1 cellular context compared by ENCODE assay signal in the genomic region with DNA sequence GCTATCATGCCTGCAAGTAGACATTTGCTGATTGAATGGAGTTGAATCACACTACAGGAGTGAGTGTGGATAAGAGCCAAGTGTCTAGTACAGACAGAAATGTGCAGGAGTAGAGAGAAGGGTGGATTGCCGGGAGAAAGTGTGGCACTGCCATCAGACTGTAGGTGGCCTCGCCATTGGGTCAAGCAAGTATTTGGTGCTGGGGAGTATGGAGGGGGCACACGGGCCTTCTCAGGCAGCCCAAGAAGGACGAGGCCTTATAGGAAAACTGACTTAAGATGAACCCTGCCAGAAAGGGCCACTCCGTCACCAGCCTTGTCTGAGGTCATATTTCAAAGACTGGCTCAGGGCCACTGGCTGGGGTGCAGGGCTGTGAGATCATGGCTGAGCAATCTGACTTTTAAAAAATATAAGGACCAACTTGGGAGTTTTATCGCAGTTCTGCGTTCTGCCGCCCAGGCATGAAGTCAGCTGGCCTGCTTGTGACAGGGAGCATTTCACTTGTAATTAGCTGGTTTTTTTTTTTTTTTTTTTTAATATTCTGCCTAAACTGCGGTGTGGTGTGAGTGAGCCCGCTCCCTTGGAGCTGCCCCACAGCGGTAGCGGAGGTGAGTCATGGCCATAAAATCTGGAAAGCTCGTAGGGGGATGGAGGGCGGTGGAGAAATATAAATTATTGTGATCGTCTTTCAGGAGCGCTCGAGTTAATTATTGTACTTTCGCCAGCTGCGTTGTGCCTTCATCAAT.
TF ChIP-seq lines count a peak whose summit lies in the region.

No MANE protein-coding gene starts in this region.

TF ChIP-seq in HEK293, 187 proteins besides CTCF, POLR2A, EP300 and RAD21 (continued from another document):
- TF ChIP-seq, protein P1, sequence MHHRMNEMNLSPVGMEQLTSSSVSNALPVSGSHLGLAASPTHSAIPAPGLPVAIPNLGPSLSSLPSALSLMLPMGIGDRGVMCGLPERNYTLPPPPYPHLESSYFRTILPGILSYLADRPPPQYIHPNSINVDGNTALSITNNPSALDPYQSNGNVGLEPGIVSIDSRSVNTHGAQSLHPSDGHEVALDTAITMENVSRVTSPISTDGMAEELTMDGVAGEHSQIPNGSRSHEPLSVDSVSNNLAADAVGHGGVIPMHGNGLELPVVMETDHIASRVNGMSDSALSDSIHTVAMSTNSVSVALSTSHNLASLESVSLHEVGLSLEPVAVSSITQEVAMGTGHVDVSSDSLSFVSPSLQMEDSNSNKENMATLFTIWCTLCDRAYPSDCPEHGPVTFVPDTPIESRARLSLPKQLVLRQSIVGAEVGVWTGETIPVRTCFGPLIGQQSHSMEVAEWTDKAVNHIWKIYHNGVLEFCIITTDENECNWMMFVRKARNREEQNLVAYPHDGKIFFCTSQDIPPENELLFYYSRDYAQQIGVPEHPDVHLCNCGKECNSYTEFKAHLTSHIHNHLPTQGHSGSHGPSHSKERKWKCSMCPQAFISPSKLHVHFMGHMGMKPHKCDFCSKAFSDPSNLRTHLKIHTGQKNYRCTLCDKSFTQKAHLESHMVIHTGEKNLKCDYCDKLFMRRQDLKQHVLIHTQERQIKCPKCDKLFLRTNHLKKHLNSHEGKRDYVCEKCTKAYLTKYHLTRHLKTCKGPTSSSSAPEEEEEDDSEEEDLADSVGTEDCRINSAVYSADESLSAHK (tag by site-specific recombination; IDR thresholded peaks at IDR 0.05) = peak; percentile 65; the same call in 1 of the 2 replicates
- TF ChIP-seq ZXDB (tag by site-specific recombination; IDR thresholded peaks at IDR 0.05) = peak; percentile 85
- TF ChIP-seq, protein P2, sequence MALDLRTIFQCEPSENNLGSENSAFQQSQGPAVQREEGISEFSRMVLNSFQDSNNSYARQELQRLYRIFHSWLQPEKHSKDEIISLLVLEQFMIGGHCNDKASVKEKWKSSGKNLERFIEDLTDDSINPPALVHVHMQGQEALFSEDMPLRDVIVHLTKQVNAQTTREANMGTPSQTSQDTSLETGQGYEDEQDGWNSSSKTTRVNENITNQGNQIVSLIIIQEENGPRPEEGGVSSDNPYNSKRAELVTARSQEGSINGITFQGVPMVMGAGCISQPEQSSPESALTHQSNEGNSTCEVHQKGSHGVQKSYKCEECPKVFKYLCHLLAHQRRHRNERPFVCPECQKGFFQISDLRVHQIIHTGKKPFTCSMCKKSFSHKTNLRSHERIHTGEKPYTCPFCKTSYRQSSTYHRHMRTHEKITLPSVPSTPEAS (tag by site-specific recombination; IDR thresholded peaks at IDR 0.05) = peak; percentile 43
- TF ChIP-seq KLF7 (tag by site-specific recombination; IDR thresholded peaks at IDR 0.05; ENCODE audit: borderline replicate concordance) = peak; percentile 30; the same call in 1 of the 2 replicates
- TF ChIP-seq ZBTB44 (tag by site-specific recombination; IDR thresholded peaks at IDR 0.05) = peak; percentile 27; the same call in 1 of the 2 replicates
- no peak for TF ChIP-seq ZSCAN5A (tag by site-specific recombination; IDR thresholded peaks at IDR 0.05)
- TF ChIP-seq ZNF510 (tag by site-specific recombination; IDR thresholded peaks at IDR 0.05; ENCODE audit: insufficient replicate concordance) = no peak
- TF ChIP-seq, protein P3, sequence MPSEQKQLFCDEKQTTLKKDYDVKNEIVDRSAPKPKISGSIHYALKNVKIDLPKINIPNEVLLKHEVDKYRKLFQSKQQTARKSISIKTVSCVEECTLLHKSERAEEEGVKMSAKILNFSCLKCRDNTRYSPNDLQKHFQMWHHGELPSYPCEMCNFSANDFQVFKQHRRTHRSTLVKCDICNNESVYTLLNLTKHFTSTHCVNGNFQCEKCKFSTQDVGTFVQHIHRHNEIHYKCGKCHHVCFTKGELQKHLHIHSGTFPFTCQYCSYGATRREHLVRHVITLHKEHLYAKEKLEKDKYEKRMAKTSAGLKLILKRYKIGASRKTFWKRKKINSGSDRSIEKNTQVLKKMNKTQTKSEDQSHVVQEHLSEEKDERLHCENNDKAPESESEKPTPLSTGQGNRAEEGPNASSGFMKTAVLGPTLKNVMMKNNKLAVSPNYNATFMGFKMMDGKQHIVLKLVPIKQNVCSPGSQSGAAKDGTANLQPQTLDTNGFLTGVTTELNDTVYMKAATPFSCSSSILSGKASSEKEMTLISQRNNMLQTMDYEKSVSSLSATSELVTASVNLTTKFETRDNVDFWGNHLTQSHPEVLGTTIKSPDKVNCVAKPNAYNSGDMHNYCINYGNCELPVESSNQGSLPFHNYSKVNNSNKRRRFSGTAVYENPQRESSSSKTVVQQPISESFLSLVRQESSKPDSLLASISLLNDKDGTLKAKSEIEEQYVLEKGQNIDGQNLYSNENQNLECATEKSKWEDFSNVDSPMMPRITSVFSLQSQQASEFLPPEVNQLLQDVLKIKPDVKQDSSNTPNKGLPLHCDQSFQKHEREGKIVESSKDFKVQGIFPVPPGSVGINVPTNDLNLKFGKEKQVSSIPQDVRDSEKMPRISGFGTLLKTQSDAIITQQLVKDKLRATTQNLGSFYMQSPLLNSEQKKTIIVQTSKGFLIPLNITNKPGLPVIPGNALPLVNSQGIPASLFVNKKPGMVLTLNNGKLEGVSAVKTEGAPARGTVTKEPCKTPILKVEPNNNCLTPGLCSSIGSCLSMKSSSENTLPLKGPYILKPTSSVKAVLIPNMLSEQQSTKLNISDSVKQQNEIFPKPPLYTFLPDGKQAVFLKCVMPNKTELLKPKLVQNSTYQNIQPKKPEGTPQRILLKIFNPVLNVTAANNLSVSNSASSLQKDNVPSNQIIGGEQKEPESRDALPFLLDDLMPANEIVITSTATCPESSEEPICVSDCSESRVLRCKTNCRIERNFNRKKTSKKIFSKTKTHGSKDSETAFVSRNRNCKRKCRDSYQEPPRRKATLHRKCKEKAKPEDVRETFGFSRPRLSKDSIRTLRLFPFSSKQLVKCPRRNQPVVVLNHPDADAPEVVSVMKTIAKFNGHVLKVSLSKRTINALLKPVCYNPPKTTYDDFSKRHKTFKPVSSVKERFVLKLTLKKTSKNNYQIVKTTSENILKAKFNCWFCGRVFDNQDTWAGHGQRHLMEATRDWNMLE (tag by site-specific recombination; conservative IDR thresholded peaks at IDR 0.05; ENCODE audit: low read depth) = 0 out of 2 replicates have a peak, but pooled peaks have one; percentile 9
- TF ChIP-seq SETDB1 (IDR thresholded peaks at IDR 0.05; ENCODE audit: insufficient read length, low read length) = no peak
- TF ChIP-seq WT1 (tag by site-specific recombination; IDR thresholded peaks at IDR 0.05) = peak; percentile 86
- peak; percentile 18; the same call in 1 of the 2 replicates for TF ChIP-seq ZBTB1 (tag by site-specific recombination; IDR thresholded peaks at IDR 0.05)
- peak; percentile 84 for TF ChIP-seq ZSCAN23 (tag by site-specific recombination; IDR thresholded peaks at IDR 0.05)
- TF ChIP-seq ZNF629 (tag by site-specific recombination; IDR thresholded peaks at IDR 0.05) = peak; percentile 99
- peak; percentile 76 for TF ChIP-seq KLF10 (tag by site-specific recombination; IDR thresholded peaks at IDR 0.05)
- TF ChIP-seq ZNF529 (tag by site-specific recombination; IDR thresholded peaks at IDR 0.05; ENCODE audit: insufficient replicate concordance) = no peak
- TF ChIP-seq ZNF18 (tag by site-specific recombination; IDR thresholded peaks at IDR 0.05) = peak; percentile 93
- peak; percentile 13; the same call in 1 of the 2 replicates for TF ChIP-seq ZNF654 (tag by site-specific recombination; IDR thresholded peaks at IDR 0.05; ENCODE audit: low read depth)
- TF ChIP-seq ZNF600 (tag by site-specific recombination; IDR thresholded peaks at IDR 0.05) = peak; percentile 83
- TF ChIP-seq ZNF19 (tag by site-specific recombination; IDR thresholded peaks at IDR 0.05; ENCODE audit: low read depth) = no peak
- TF ChIP-seq ZFP69B (tag by site-specific recombination; IDR thresholded peaks at IDR 0.05) = peak; percentile 76; the same call in 1 of the 2 replicates
- no peak for TF ChIP-seq ZNF791 (tag by site-specific recombination; IDR thresholded peaks at IDR 0.05)
- TF ChIP-seq ZNF596 (tag by site-specific recombination; IDR thresholded peaks at IDR 0.05) = no peak
- peak; percentile 80 for TF ChIP-seq ZNF639 (tag by site-specific recombination; IDR thresholded peaks at IDR 0.05)
- no peak for TF ChIP-seq ZNF768 (tag by site-specific recombination; IDR thresholded peaks at IDR 0.05)
- TF ChIP-seq, protein P4, sequence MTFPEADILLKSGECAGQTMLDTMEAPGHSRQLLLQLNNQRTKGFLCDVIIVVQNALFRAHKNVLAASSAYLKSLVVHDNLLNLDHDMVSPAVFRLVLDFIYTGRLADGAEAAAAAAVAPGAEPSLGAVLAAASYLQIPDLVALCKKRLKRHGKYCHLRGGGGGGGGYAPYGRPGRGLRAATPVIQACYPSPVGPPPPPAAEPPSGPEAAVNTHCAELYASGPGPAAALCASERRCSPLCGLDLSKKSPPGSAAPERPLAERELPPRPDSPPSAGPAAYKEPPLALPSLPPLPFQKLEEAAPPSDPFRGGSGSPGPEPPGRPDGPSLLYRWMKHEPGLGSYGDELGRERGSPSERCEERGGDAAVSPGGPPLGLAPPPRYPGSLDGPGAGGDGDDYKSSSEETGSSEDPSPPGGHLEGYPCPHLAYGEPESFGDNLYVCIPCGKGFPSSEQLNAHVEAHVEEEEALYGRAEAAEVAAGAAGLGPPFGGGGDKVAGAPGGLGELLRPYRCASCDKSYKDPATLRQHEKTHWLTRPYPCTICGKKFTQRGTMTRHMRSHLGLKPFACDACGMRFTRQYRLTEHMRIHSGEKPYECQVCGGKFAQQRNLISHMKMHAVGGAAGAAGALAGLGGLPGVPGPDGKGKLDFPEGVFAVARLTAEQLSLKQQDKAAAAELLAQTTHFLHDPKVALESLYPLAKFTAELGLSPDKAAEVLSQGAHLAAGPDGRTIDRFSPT (tag by site-specific recombination; IDR thresholded peaks at IDR 0.05) = peak; percentile 87
- peak; percentile 91 for TF ChIP-seq OSR2 (tag by site-specific recombination; IDR thresholded peaks at IDR 0.05)
- TF ChIP-seq ZNF558 (tag by site-specific recombination; IDR thresholded peaks at IDR 0.05) = peak; percentile 54
- peak; percentile 84 for TF ChIP-seq BCL11A (tag by site-specific recombination; IDR thresholded peaks at IDR 0.05; ENCODE audit: low read depth)
- TF ChIP-seq ZNF366 (tag by site-specific recombination; conservative IDR thresholded peaks at IDR 0.05) = peak; percentile 97
- TF ChIP-seq, protein P5, sequence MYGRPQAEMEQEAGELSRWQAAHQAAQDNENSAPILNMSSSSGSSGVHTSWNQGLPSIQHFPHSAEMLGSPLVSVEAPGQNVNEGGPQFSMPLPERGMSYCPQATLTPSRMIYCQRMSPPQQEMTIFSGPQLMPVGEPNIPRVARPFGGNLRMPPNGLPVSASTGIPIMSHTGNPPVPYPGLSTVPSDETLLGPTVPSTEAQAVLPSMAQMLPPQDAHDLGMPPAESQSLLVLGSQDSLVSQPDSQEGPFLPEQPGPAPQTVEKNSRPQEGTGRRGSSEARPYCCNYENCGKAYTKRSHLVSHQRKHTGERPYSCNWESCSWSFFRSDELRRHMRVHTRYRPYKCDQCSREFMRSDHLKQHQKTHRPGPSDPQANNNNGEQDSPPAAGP (tag by site-specific recombination; IDR thresholded peaks at IDR 0.05) = peak; percentile 86
- 0 out of 2 replicates have a peak, but pooled peaks have one; percentile 37 for TF ChIP-seq OVOL3 (tag by site-specific recombination; IDR thresholded peaks at IDR 0.05)
- TF ChIP-seq ZNF140 (tag by site-specific recombination; IDR thresholded peaks at IDR 0.05) = no peak
- no peak for TF ChIP-seq ZNF670 (tag by site-specific recombination; IDR thresholded peaks at IDR 0.05; ENCODE audit: low read depth)
